Comparison of ENCODE assay signal across 8 cellular contexts in the genomic region with DNA sequence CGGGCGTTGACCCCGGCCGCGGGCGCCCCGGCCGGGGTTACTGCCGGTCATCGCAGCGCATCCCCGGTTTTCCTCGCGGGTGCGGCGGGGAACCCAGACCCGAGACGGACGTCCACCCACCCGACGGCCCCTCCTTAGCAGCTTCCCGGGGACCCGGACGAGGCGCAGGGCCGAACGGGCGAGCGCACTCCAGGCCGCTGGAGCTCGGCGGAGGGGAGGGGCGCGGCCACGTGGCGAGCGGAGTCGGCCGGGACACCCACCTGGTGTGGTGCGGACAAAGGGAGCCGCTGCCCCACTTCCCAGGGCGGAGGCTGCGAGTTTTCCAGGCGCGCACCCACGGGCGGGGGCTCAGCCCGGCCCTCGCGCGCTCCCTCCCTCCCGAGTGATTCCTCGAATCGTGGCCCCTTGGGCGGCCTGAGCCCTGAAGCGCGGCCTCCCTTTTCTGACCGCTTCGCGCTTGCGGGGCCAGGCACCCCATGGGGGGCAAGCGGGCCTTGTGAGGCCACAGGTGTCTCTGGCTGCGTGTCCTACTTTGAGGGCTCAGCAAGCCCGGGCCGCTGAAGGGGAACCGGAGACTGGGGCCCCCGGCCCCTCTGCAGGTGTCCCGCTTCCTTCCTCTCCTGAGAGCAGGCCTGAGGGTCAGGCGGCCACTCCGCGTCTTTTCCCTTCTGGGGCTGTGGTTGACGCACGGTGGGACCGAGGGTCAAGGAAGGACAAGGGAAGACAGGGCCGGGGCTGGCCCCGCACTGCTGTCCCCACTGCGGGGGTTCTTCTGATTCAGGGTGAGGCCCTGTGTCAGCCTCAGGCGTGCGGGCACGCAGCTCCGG. TPM values are rescaled to one million over a fixed set of nuclear protein-coding genes. Genes with fewer than 3 reads are reported as not detected.
DNase-seq lines count a peak whose midpoint lies in the region; ATAC-seq and TF ChIP-seq lines count a peak whose summit lies in the region.

No MANE protein-coding gene starts in this region.

- H4K5ac ChIP-seq in IMR-90 (ENCODE audit: low read depth, low read length) = peak overlapping the region; percentile 93

- peaks cover 0 to 45% of the 10 kb centered on the region in 2 experiments; a peak in 3 of 4 replicates for H3K79me1 ChIP-seq in IMR-90 (ENCODE audit: low read depth in 1 of 2, low read length in 2 of 2)

- peak overlapping the region; percentile 99 for H2AK9ac ChIP-seq in IMR-90 (replicated peaks; ENCODE audit: low read depth, low read length, poor library complexity)

- H3K14ac ChIP-seq in IMR-90 (replicated peaks; ENCODE audit: low read depth, low read length) = peak overlapping the region; percentile 79

- TF ChIP-seq RAD21 in IMR-90 (IDR thresholded peaks at IDR 0.05; ENCODE audit: low read length) = no peak

- H2BK5ac ChIP-seq in IMR-90 (ENCODE audit: low read depth, low read length, poor library complexity, severe bottlenecking) = peak overlapping the region; percentile 88

- no peaks in the 10 kb centered on the region for H3K9me3 ChIP-seq in IMR-90 (ENCODE audit: control insufficient read depth, insufficient read depth, low read length)
- H3K9me3 ChIP-seq in iPS-18a (ENCODE audit: control insufficient read depth, low read depth, low read length) = no peaks in the 10 kb centered on the region

- no peaks in the 10 kb centered on the region for H3K27me3 ChIP-seq in IMR-90 (ENCODE audit: control insufficient read depth, insufficient read depth, low read length)
- no peaks in the 10 kb centered on the region for H3K27me3 ChIP-seq in iPS-18a (ENCODE audit: control insufficient read depth, insufficient read depth, low read length)

- peaks cover 13% of the 10 kb centered on the region for H3K36me3 ChIP-seq in IMR-90 (ENCODE audit: control insufficient read depth, insufficient read depth, low read length)
- peaks cover 17% of the 10 kb centered on the region for H3K36me3 ChIP-seq in iPS-18a (ENCODE audit: control insufficient read depth, low read depth, low read length)

- H3K18ac ChIP-seq in IMR-90 (ENCODE audit: low read depth, low read length) = peak overlapping the region; percentile 46; the same call in 1 of the 2 replicates

- H3K4me1 Mint-ChIP-seq in activated naive CD8-positive, alpha-beta T cell treated with anti-CD3 and anti-CD28 coated beads for 36 hours = peaks cover 9% of the 10 kb centered on the region
- H3K4me1 Mint-ChIP-seq in stimulated activated naive CD8-positive, alpha-beta T cell treated with anti-CD3 and anti-CD28 coated beads, Interleukin-15, Interleukin-2, amounts not matched to agents 100 ng/mL and 50 ng/mL, for 24 hours (ENCODE audit: low read depth) = peaks cover 15% of the 10 kb centered on the region

- H3K4me1 ChIP-seq in IMR-90 (ENCODE audit: control insufficient read depth, insufficient read depth, low read length) (peaks cover 13% of the 10 kb centered on the region), iPS-18a (ENCODE audit: control insufficient read depth, low read depth, low read length) (peaks cover 27% of the 10 kb centered on the region)

- H4K20me1 ChIP-seq in IMR-90 (ENCODE audit: insufficient read depth, low read length) = peaks cover 26% of the 10 kb centered on the region

- peaks cover 11% of the 10 kb centered on the region for H3K36me3 Mint-ChIP-seq in activated naive CD8-positive, alpha-beta T cell treated with anti-CD3 and anti-CD28 coated beads for 36 hours
- no peaks in the 10 kb centered on the region for H3K36me3 Mint-ChIP-seq in stimulated activated naive CD8-positive, alpha-beta T cell treated with anti-CD3 and anti-CD28 coated beads, Interleukin-15, Interleukin-2, amounts not matched to agents 100 ng/mL and 50 ng/mL, for 24 hours (ENCODE audit: low read depth)

- in situ Hi-C loops in IMR-90 (cut with MboI; ENCODE audit: low sequenced_read_pairs) = no loop called here

- peak overlapping the region; percentile 94 for H3K27ac ChIP-seq in IMR-90 (ENCODE audit: insufficient read depth, low read length)
- peak overlapping the region; percentile 80 for H3K27ac ChIP-seq in iPS-18a (ENCODE audit: low read length)

- POLR2A ChIA-PET in IMR-90 (lab: Charles Lee; ENCODE audit: unreplicated experiment) = interaction anchor here (0.6 to 1.5 kb wide), 2 partner anchors 61 to 219 kb away, joined by 4 to 5 read pairs; partner anchors contain the start of gene DCXR

- CTCF ChIA-PET in IMR-90 (lab: Yijun Ruan, JAX) = interaction anchor here (0.7 kb wide), 1 partner anchor 69 kb away, joined by 3 read pairs; no protein-coding TSS in a partner anchor

- peaks cover 5% of the 10 kb centered on the region; the same call in 1 of the 2 replicates for H3K9me1 ChIP-seq in IMR-90 (ENCODE audit: insufficient read depth, low read length)

- H3K23ac ChIP-seq in IMR-90 (ENCODE audit: low read depth, low read length) = peak overlapping the region; percentile 78

- intact Hi-C loops in IMR-90 (cut with micrococcal nuclease) = loop anchor here (1.0 to 2.0 kb wide), 3 partner anchors 55 to 68 kb away; partner anchors contain the start of genes DCXR and RAC3

- H2AFZ ChIP-seq in IMR-90 (replicated peaks; ENCODE audit: low read length, poor library complexity) = peak overlapping the region; percentile 99

- H3K4me3 ChIP-seq in IMR-90 (ENCODE audit: insufficient read depth, low read depth, low read length) (peak overlapping the region; percentile 72), iPS-18a (ENCODE audit: low read length) (peak overlapping the region; percentile 70)

- 0 out of 2 replicates have a peak overlapping the region, but pooled peaks have one; percentile 1 for H2BK20ac ChIP-seq in IMR-90 (ENCODE audit: low read depth, low read length)

- ATAC-seq in GM21423 (IDR thresholded peaks at IDR 0.05; ENCODE audit: unreplicated experiment) (peak; percentile 6), IMR-90 (ENCODE audit: low read depth) (no peak; the same call in 1 of the 2 replicates)

- peak overlapping the region; percentile 94 for H3K27ac Mint-ChIP-seq in activated naive CD8-positive, alpha-beta T cell treated with anti-CD3 and anti-CD28 coated beads for 36 hours
- peak overlapping the region; percentile 84 for H3K27ac Mint-ChIP-seq in stimulated activated naive CD8-positive, alpha-beta T cell treated with anti-CD3 and anti-CD28 coated beads, Interleukin-15, Interleukin-2, amounts not matched to agents 100 ng/mL and 50 ng/mL, for 24 hours

- H3K4ac ChIP-seq in IMR-90 (ENCODE audit: low read depth, low read length) = peak overlapping the region; percentile 95

- peak overlapping the region; percentile 41; the same call in 1 of the 3 replicates for H2BK15ac ChIP-seq in IMR-90 (ENCODE audit: low read depth, low read length)

- H3K9me3 Mint-ChIP-seq in activated naive CD8-positive, alpha-beta T cell treated with anti-CD3 and anti-CD28 coated beads for 36 hours = no peaks in the 10 kb centered on the region
- H3K9me3 Mint-ChIP-seq in stimulated activated naive CD8-positive, alpha-beta T cell treated with anti-CD3 and anti-CD28 coated beads, Interleukin-15, Interleukin-2, amounts not matched to agents 100 ng/mL and 50 ng/mL, for 24 hours = no peaks in the 10 kb centered on the region

- no peak for TF ChIP-seq CTCF in IMR-90 (conservative IDR thresholded peaks at IDR 0.05; ENCODE audit: low read depth, low read length)

- dilution Hi-C loops in IMR-90 (cut with HindIII; ENCODE audit: low sequenced_read_pairs, unreplicated experiment) = no loop called here

- 23% methylated on average over 45 of the region's 81 CpGs; no CpG with 5 or more reads in 1 of the 2 experiments for WGBS in IMR-90 (ENCODE audit: extremely low coverage in 2 of 2, insufficient read length in 1 of 2), 2 experiments

- peak overlapping the region; percentile 74 for H2BK120ac ChIP-seq in IMR-90 (ENCODE audit: low read depth, low read length)

- H3K4me3 Mint-ChIP-seq in activated naive CD8-positive, alpha-beta T cell treated with anti-CD3 and anti-CD28 coated beads for 36 hours = peak overlapping the region; percentile 86
- peak overlapping the region; percentile 83 for H3K4me3 Mint-ChIP-seq in stimulated activated naive CD8-positive, alpha-beta T cell treated with anti-CD3 and anti-CD28 coated beads, Interleukin-15, Interleukin-2, amounts not matched to agents 100 ng/mL and 50 ng/mL, for 24 hours

- H3K9ac ChIP-seq in IMR-90 (ENCODE audit: low read depth, low read length) (peak overlapping the region; percentile 62), iPS-18a (ENCODE audit: low read length) (peak overlapping the region; percentile 90)

- no peaks in the 10 kb centered on the region for H3K27me3 Mint-ChIP-seq in activated naive CD8-positive, alpha-beta T cell treated with anti-CD3 and anti-CD28 coated beads for 36 hours
- no peaks in the 10 kb centered on the region for H3K27me3 Mint-ChIP-seq in stimulated activated naive CD8-positive, alpha-beta T cell treated with anti-CD3 and anti-CD28 coated beads, Interleukin-15, Interleukin-2, amounts not matched to agents 100 ng/mL and 50 ng/mL, for 24 hours

- H3K4me2 ChIP-seq in IMR-90 (ENCODE audit: low read depth, low read length) = peak overlapping the region; percentile 83

- 0 out of 2 replicates have a peak overlapping the region, but pooled peaks have one; percentile 21 for H3K56ac ChIP-seq in IMR-90 (ENCODE audit: extremely low read depth, insufficient read depth, low read length)

- peak; percentile 73 for DNase-seq in DMS53 treated with DMSO at 0.1 percent for 48 hours (lab: John Stamatoyannopoulos, UW; ENCODE audit: unreplicated experiment)
- DNase-seq in IMR-90 = no peak
- no peak for DNase-seq in activated naive CD8-positive, alpha-beta T cell treated with anti-CD3 and anti-CD28 coated beads for 36 hours
- DNase-seq in stimulated activated CD4-positive, alpha-beta T cell treated with anti-CD3 and anti-CD28 coated beads, Interleukin-2, amount 100 ng/mL, for 48 hours = no peak
- DNase-seq in SW480 (ENCODE audit: low spot score) = no peak

- H4K8ac ChIP-seq in IMR-90 (ENCODE audit: low read depth in 2 of 2, low read length in 2 of 2) = peak overlapping the region; percentile 92 to 97

- peak; percentile 35; the same call in 1 of the 2 replicates for TF ChIP-seq POLR2A in IMR-90 (IDR thresholded peaks at IDR 0.05; ENCODE audit: low read depth, low read length)

- no TSS peak for BruUV-seq in IMR-90 (replicated peaks; lab: Mats Ljungman, UMichigan)

- H2AK5ac ChIP-seq in IMR-90 (ENCODE audit: low read depth, low read length) = peak overlapping the region; percentile 94

- H4K91ac ChIP-seq in IMR-90 (ENCODE audit: insufficient read depth, low read depth, low read length) = peak overlapping the region; percentile 84

RNA-seq across cellular contexts. Expression of gene FASN, which starts 1.1 kb away (rescaled TPM):
- total RNA-seq in IMR-90 (2012; rRNA removed) = 12.4 and 15.3 TPM in 2 replicates
- polyA plus RNA-seq in IMR-90 (2012; rRNA removed) = 56.0 and 68.5 TPM in 2 replicates
- 22.8 and 57.7 TPM in 2 replicates for polyA plus RNA-seq in IMR-90 (2012; cell fraction: cytosol; rRNA removed)
- 126 and 440 TPM in 2 replicates for polyA plus RNA-seq in IMR-90 (2012; cell fraction: nucleus; rRNA removed; ENCODE audit: low replicate concordance)
- total RNA-seq in activated naive CD8-positive, alpha-beta T cell treated with anti-CD3 and anti-CD28 coated beads for 36 hours = 100 to 1,000 TPM; 282 to 287 TPM

RNA-seq across cellular contexts. Expression of gene DUS1L, which starts 33.5 kb away (rescaled TPM):
- 26.9 and 29.0 TPM in 2 replicates for total RNA-seq in IMR-90 (2012; rRNA removed)
- polyA plus RNA-seq in IMR-90 (2012; rRNA removed) = 76.9 and 95.3 TPM in 2 replicates
- 60.1 and 65.0 TPM in 2 replicates for polyA plus RNA-seq in IMR-90 (2012; cell fraction: cytosol; rRNA removed)
- 435 and 1,044 TPM in 2 replicates for polyA plus RNA-seq in IMR-90 (2012; cell fraction: nucleus; rRNA removed; ENCODE audit: low replicate concordance)
- total RNA-seq in activated naive CD8-positive, alpha-beta T cell treated with anti-CD3 and anti-CD28 coated beads for 36 hours = 100 to 1,000 TPM; 175 to 190 TPM

RNA-seq across cellular contexts. Expression of gene GPS1, which starts 47.5 kb away (rescaled TPM):
- total RNA-seq in IMR-90 (2012; rRNA removed) = 177 and 181 TPM in 2 replicates
- 157 and 168 TPM in 2 replicates for polyA plus RNA-seq in IMR-90 (2012; rRNA removed)
- 93.5 and 156 TPM in 2 replicates for polyA plus RNA-seq in IMR-90 (2012; cell fraction: cytosol; rRNA removed)
- polyA plus RNA-seq in IMR-90 (2012; cell fraction: nucleus; rRNA removed; ENCODE audit: low replicate concordance) = 234 and 517 TPM in 2 replicates
- total RNA-seq in activated naive CD8-positive, alpha-beta T cell treated with anti-CD3 and anti-CD28 coated beads for 36 hours = 100 to 1,000 TPM in 1 of 2 experiments, 10 to 100 TPM in 1; 94.2 to 103 TPM

RNA-seq across cellular contexts. Expression of gene RFNG, which starts 47.5 kb away (rescaled TPM):
- 6.8 and 8.6 TPM in 2 replicates for total RNA-seq in IMR-90 (2012; rRNA removed)
- 47.3 and 51.1 TPM in 2 replicates for polyA plus RNA-seq in IMR-90 (2012; rRNA removed)
- 27.2 and 51.3 TPM in 2 replicates for polyA plus RNA-seq in IMR-90 (2012; cell fraction: cytosol; rRNA removed)
- polyA plus RNA-seq in IMR-90 (2012; cell fraction: nucleus; rRNA removed; ENCODE audit: low replicate concordance) = 271 and 643 TPM in 2 replicates
- 10 to 100 TPM; 13.9 to 14.5 TPM for total RNA-seq in activated naive CD8-positive, alpha-beta T cell treated with anti-CD3 and anti-CD28 coated beads for 36 hours

Comparison
In these comparisons a context has a peak if more than half of its experiments do, and no peak if none do; other contexts are left out.
1. RNA of gene FASN, which starts 1.1 kb away (total RNA-seq): 282 to 287 TPM in activated naive CD8-positive, alpha-beta T cell treated with anti-CD3 and anti-CD28 coated beads for 36 hours; 12.4 to 15.3 TPM in IMR-90; every median in the first group is over 10 times any median in the second.